8 cellular contexts compared by ENCODE assay signal in the genomic region with DNA sequence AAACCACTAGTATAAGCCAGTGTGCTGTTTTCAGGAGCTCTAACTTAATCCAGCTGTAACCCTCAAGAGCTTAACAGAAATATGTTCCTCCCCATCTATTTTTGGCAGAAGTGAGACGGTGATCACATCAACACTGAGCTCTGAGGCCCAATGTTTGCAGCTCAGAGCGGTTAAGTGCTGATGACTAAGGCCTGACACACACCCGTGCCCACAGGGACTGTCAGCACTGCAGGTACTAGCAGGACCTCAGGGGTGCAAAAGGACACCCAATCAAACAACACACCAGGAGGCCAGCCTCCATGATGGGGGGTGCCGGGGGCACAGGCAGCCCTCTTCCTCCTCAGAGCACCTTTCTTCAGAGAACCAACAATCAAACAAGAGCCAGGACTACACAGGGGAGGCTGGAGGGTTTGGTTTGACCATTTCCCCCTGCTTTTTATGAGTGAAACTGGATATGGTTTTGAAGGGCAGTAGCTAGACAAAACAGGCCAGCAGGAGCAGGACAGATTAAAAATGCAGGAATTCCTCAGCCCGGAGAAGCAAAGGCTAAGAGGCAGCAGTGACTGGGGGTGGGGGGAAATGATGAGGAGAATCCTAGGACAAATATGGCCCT.
DNase-seq lines count a peak whose midpoint lies in the region; ATAC-seq, FAIRE-seq and TF ChIP-seq lines count a peak whose summit lies in the region.

No MANE protein-coding gene starts in this region.

- DNase-seq in COLO668 (lab: John Stamatoyannopoulos, UW; ENCODE audit: unreplicated experiment) (peak; percentile 82), GM20000 (ENCODE audit: low spot score) (peak; percentile 85), HK-2 (ENCODE audit: unreplicated experiment) (peak; percentile 74), SKM-1 treated with dmso at 0.1 percent for 144 hours (lab: John Stamatoyannopoulos, UW; ENCODE audit: unreplicated experiment) (peak; percentile 77), hepatic stellate cell (ENCODE audit: low spot score) (peak; percentile 91), small intestine (peak; percentile 72)
- DNase-seq in activated naive CD8-positive, alpha-beta T cell treated with anti-CD3 and anti-CD28 coated beads, Interleukin-2, amount 50 U/mL, for 24 hours: peak; percentile 79
- no peak for DNase-seq in effector CD8-positive, alpha-beta T cell (lab: John Stamatoyannopoulos, UW)

- peaks cover 80% of the 10 kb centered on the region for H3K4me1 Mint-ChIP-seq in activated naive CD8-positive, alpha-beta T cell treated with anti-CD3 and anti-CD28 coated beads, Interleukin-2, amount 50 U/mL, for 24 hours

- H3K36me3 Mint-ChIP-seq in activated naive CD8-positive, alpha-beta T cell treated with anti-CD3 and anti-CD28 coated beads, Interleukin-2, amount 50 U/mL, for 24 hours (ENCODE audit: low read depth): no peaks in the 10 kb centered on the region

- H3K27ac Mint-ChIP-seq in activated naive CD8-positive, alpha-beta T cell treated with anti-CD3 and anti-CD28 coated beads, Interleukin-2, amount 50 U/mL, for 24 hours: peak overlapping the region; percentile 83

- peak; percentile 100 for ATAC-seq in activated naive CD8-positive, alpha-beta T cell treated with anti-CD3 and anti-CD28 coated beads, Interleukin-2, amount 50 U/mL, for 24 hours

- no peak for FAIRE-seq in small intestine (lab: Jason Lieb, UNC)

- no peaks in the 10 kb centered on the region for H3K9me3 ChIP-seq in small intestine (ENCODE audit: control insufficient read depth, low read depth)

- WGBS in small intestine, 3 donors: 37 to 70% (median 55%) methylated on average over 5 of the region's 5 CpGs

- H3K4me3 Mint-ChIP-seq in activated naive CD8-positive, alpha-beta T cell treated with anti-CD3 and anti-CD28 coated beads, Interleukin-2, amount 50 U/mL, for 24 hours: peak overlapping the region; percentile 51

- H3K36me3 ChIP-seq in small intestine (ENCODE audit: control insufficient read depth in 2 of 2, insufficient read depth in 2 of 2, low read length in 2 of 2): no peaks in the 10 kb centered on the region

- peak overlapping the region; percentile 16 to 86 for H3K27ac ChIP-seq in small intestine (ENCODE audit: low read depth in 1 of 2, low read length in 1 of 2)

- no peaks in the 10 kb centered on the region for H3K9me3 Mint-ChIP-seq in activated naive CD8-positive, alpha-beta T cell treated with anti-CD3 and anti-CD28 coated beads, Interleukin-2, amount 50 U/mL, for 24 hours

- no peaks in the 10 kb centered on the region for H3K27me3 Mint-ChIP-seq in activated naive CD8-positive, alpha-beta T cell treated with anti-CD3 and anti-CD28 coated beads, Interleukin-2, amount 50 U/mL, for 24 hours

- H3K27me3 ChIP-seq in small intestine (ENCODE audit: control insufficient read depth in 2 of 2, insufficient read depth in 2 of 2, low read length in 2 of 2): no peaks in the 10 kb centered on the region

- no peak for TF ChIP-seq CTCF in GM20000 (IDR thresholded peaks at IDR 0.05; ENCODE audit: extremely low read depth, missing control alignments)

- peaks cover 0 to 22% of the 10 kb centered on the region in 2 donors for H3K4me1 ChIP-seq in small intestine (ENCODE audit: control insufficient read depth in 2 of 2, insufficient read depth in 1 of 2, low read depth in 1 of 2, low read length in 1 of 2)

- no peak overlapping the region for H3K4me3 ChIP-seq in small intestine (ENCODE audit: low read depth in 1 of 2, low read length in 2 of 2)
